In the genomic region with DNA sequence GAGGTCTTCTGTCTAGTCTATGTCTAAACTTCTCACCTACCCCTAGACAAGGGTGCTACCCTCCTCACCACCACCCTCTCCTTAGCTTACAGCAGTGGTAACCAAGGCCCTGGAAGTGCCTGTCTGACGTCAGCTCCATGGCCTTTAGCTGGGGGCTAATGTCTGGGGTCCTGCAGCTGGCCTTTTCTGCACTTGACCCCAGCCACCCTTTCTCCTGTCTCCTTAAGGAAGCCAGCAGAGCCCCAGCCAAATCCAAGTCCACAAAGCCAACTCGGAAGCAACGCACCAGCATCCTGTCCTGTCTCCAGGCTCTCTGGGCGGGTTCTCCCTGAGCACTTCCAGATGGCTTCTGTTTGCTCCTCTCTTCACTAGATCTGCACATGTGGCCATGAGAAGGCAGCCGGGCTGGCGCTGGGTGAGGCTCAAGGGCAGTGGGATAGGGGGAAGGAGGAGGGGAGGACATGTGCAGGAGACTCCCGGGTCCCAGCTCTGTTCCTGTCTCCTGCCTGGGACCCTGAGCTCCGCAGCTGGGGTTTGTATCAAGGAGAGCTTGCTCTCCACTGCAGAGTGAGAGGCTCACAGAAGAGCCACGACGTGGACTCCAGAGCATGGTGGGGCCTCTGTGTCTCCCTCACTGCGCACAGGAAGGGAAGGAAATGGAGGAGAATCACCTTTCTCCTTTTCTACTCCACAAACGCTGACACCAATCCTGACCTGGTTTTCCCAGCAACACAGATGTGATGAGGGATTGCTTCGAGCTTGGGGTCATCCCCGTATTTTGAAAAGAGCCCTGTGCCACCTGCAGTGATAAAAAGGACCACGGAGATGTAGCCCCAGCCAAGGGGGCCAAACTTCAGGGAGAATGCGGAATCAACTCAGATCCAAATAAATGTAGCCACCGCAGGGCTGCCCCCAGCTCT, we compare ENCODE assay signal across 2 cellular contexts.
TF ChIP-seq lines count a peak whose summit lies in the region.

No MANE protein-coding gene starts in this region.

TF ChIP-seq in IMR-90, 13 proteins besides CTCF, POLR2A, EP300 and RAD21:
- TF ChIP-seq MAZ (IDR thresholded peaks at IDR 0.05; ENCODE audit: borderline replicate concordance, low read depth, low read length): no peak
- TF ChIP-seq, protein P1, sequence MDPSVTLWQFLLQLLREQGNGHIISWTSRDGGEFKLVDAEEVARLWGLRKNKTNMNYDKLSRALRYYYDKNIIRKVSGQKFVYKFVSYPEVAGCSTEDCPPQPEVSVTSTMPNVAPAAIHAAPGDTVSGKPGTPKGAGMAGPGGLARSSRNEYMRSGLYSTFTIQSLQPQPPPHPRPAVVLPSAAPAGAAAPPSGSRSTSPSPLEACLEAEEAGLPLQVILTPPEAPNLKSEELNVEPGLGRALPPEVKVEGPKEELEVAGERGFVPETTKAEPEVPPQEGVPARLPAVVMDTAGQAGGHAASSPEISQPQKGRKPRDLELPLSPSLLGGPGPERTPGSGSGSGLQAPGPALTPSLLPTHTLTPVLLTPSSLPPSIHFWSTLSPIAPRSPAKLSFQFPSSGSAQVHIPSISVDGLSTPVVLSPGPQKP (IDR thresholded peaks at IDR 0.05; ENCODE audit: borderline replicate concordance, low read depth, low read length): no peak
- no peak for TF ChIP-seq RCOR1 (IDR thresholded peaks at IDR 0.05; ENCODE audit: insufficient replicate concordance, low read length)
- TF ChIP-seq RFX5 (IDR thresholded peaks at IDR 0.05; ENCODE audit: low read depth, low read length): no peak
- TF ChIP-seq, protein P2, sequence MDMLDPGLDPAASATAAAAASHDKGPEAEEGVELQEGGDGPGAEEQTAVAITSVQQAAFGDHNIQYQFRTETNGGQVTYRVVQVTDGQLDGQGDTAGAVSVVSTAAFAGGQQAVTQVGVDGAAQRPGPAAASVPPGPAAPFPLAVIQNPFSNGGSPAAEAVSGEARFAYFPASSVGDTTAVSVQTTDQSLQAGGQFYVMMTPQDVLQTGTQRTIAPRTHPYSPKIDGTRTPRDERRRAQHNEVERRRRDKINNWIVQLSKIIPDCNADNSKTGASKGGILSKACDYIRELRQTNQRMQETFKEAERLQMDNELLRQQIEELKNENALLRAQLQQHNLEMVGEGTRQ (IDR thresholded peaks at IDR 0.05; ENCODE audit: low read depth, low read length): no peak
- TF ChIP-seq CEBPB (IDR thresholded peaks at IDR 0.05; ENCODE audit: low read depth, low read length): no peak

TF ChIP-seq in K562, 482 proteins besides CTCF, POLR2A, EP300 and RAD21:
- TF ChIP-seq PCBP2 (IDR thresholded peaks at IDR 0.05; ENCODE audit: low read depth, low read length, poor library complexity, severe bottlenecking) (no peak), ZFP1 (CRISPR knock-in tag; IDR thresholded peaks at IDR 0.05) (no peak), SRSF1 (IDR thresholded peaks at IDR 0.05; ENCODE audit: low read depth, low read length) (no peak), CREBBP (IDR thresholded peaks at IDR 0.05; ENCODE audit: low read depth, low read length) (no peak), CTBP1 (IDR thresholded peaks at IDR 0.05; ENCODE audit: borderline replicate concordance) (no peak), CBX8 (IDR thresholded peaks at IDR 0.05; ENCODE audit: borderline replicate concordance, extremely low read depth, low read depth, low read length, poor library complexity, severe bottlenecking) (no peak), SMARCC2 (IDR thresholded peaks at IDR 0.05; ENCODE audit: low read depth) (no peak), RBM14 (IDR thresholded peaks at IDR 0.05; ENCODE audit: borderline replicate concordance, insufficient read depth, low read depth, low read length) (no peak), ARNT (IDR thresholded peaks at IDR 0.05) (no peak), ZNF24 (IDR thresholded peaks at IDR 0.05) (no peak)
- TF ChIP-seq, protein P3, sequence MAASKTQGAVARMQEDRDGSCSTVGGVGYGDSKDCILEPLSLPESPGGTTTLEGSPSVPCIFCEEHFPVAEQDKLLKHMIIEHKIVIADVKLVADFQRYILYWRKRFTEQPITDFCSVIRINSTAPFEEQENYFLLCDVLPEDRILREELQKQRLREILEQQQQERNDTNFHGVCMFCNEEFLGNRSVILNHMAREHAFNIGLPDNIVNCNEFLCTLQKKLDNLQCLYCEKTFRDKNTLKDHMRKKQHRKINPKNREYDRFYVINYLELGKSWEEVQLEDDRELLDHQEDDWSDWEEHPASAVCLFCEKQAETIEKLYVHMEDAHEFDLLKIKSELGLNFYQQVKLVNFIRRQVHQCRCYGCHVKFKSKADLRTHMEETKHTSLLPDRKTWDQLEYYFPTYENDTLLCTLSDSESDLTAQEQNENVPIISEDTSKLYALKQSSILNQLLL (CRISPR knock-in tag; IDR thresholded peaks at IDR 0.05; ENCODE audit: borderline replicate concordance): no peak
- TF ChIP-seq, protein P4, sequence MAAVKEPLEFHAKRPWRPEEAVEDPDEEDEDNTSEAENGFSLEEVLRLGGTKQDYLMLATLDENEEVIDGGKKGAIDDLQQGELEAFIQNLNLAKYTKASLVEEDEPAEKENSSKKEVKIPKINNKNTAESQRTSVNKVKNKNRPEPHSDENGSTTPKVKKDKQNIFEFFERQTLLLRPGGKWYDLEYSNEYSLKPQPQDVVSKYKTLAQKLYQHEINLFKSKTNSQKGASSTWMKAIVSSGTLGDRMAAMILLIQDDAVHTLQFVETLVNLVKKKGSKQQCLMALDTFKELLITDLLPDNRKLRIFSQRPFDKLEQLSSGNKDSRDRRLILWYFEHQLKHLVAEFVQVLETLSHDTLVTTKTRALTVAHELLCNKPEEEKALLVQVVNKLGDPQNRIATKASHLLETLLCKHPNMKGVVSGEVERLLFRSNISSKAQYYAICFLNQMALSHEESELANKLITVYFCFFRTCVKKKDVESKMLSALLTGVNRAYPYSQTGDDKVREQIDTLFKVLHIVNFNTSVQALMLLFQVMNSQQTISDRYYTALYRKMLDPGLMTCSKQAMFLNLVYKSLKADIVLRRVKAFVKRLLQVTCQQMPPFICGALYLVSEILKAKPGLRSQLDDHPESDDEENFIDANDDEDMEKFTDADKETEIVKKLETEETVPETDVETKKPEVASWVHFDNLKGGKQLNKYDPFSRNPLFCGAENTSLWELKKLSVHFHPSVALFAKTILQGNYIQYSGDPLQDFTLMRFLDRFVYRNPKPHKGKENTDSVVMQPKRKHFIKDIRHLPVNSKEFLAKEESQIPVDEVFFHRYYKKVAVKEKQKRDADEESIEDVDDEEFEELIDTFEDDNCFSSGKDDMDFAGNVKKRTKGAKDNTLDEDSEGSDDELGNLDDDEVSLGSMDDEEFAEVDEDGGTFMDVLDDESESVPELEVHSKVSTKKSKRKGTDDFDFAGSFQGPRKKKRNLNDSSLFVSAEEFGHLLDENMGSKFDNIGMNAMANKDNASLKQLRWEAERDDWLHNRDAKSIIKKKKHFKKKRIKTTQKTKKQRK (IDR thresholded peaks at IDR 0.05; ENCODE audit: borderline replicate concordance, low read depth, low read length): no peak
- TF ChIP-seq, protein P5, sequence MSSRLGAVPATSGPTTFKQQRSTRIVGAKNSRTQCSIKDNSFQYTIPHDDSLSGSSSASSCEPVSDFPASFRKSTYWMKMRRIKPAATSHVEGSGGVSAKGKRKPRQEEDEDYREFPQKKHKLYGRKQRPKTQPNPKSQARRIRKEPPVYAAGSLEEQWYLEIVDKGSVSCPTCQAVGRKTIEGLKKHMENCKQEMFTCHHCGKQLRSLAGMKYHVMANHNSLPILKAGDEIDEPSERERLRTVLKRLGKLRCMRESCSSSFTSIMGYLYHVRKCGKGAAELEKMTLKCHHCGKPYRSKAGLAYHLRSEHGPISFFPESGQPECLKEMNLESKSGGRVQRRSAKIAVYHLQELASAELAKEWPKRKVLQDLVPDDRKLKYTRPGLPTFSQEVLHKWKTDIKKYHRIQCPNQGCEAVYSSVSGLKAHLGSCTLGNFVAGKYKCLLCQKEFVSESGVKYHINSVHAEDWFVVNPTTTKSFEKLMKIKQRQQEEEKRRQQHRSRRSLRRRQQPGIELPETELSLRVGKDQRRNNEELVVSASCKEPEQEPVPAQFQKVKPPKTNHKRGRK (tag; IDR thresholded peaks at IDR 0.05): no peak
- TF ChIP-seq, protein P6, sequence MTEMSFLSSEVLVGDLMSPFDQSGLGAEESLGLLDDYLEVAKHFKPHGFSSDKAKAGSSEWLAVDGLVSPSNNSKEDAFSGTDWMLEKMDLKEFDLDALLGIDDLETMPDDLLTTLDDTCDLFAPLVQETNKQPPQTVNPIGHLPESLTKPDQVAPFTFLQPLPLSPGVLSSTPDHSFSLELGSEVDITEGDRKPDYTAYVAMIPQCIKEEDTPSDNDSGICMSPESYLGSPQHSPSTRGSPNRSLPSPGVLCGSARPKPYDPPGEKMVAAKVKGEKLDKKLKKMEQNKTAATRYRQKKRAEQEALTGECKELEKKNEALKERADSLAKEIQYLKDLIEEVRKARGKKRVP (CRISPR knock-in tag; IDR thresholded peaks at IDR 0.05): no peak
TF ChIP-seq in K562: peak in this region for 0.
